8 cellular contexts compared by ENCODE assay signal in genomic region chr10:7410306-7410799, GRCh38. TPM values are rescaled to one million over a fixed set of nuclear protein-coding genes. Genes with fewer than 3 reads are reported as not detected.
DNase-seq lines count a peak whose midpoint lies in the region; ATAC-seq and TF ChIP-seq lines count a peak whose summit lies in the region.

No MANE protein-coding gene starts in this region.

- intact Hi-C loops in activated T-helper 2 cell treated with anti-CD3 and anti-CD28 coated beads, Interferon-gamma antibody, Interleukin-2, Interleukin-4, amounts not matched to agents 10 μg/mL and 5 μg/mL and 100 μg/mL, durations not matched to agents 14 hours and 24 hours and 36 hours (cut with micrococcal nuclease): loop anchor here (10.0 kb wide), 1 partner anchor 576 kb away; no protein-coding TSS in a partner anchor
- intact Hi-C loops in head of caudate nucleus (cut with DNase I): loop anchor here (5.0 kb wide), 1 partner anchor 493 kb away; no protein-coding TSS in a partner anchor
- intact Hi-C loops in prostate gland (cut with DNase I): loop anchor here (5.0 to 10.0 kb wide), 3 partner anchors 288 to 736 kb away; no protein-coding TSS in a partner anchor

- peak overlapping the region; percentile 90 for H3K9ac ChIP-seq in KMS-11

- WGBS in prostate gland: under 1% methylated on average over 34 of the region's 35 CpGs

- DNase-seq in activated T-helper 2 cell treated with anti-CD3 and anti-CD28 coated beads, Interferon-gamma antibody, Interleukin-2, Interleukin-4, amounts not matched to agents 10 μg/mL and 5 μg/mL and 100 μg/mL, durations not matched to agents 14 hours and 24 hours and 36 hours (ENCODE audit: low spot score): peak; percentile 13
- peak in 36 of 42 donors; percentile 15 to 68 (median 39) for DNase-seq in head of caudate nucleus
- DNase-seq in prostate gland (ENCODE audit: low spot score): no peak
- DNase-seq in effector CD4-positive, alpha-beta T cell: no peak

- peak overlapping the region; percentile 61 for H3K4me2 ChIP-seq in KMS-11

- peaks cover 9% of the 10 kb centered on the region for H3K36me3 Mint-ChIP-seq in activated T-helper 2 cell treated with anti-CD3 and anti-CD28 coated beads, Interferon-gamma antibody, Interleukin-2, Interleukin-4, amounts not matched to agents 10 μg/mL and 5 μg/mL and 100 μg/mL, durations not matched to agents 14 hours and 24 hours and 36 hours (ENCODE audit: low read depth)

- H3K4me3 ChIP-seq in KMS-11 (IDR thresholded peaks at IDR 0.05; ENCODE audit: insufficient read depth, low read depth, low read length) (no peak overlapping the region), prostate gland (peak overlapping the region; percentile 64 to 77)

- H3K4me3 Mint-ChIP-seq in activated T-helper 2 cell treated with anti-CD3 and anti-CD28 coated beads, Interferon-gamma antibody, Interleukin-2, Interleukin-4, amounts not matched to agents 10 μg/mL and 5 μg/mL and 100 μg/mL, durations not matched to agents 14 hours and 24 hours and 36 hours (ENCODE audit: low read depth): peak overlapping the region; percentile 97

- no peak for TF ChIP-seq POLR2A in prostate gland (IDR thresholded peaks at IDR 0.05)

- ATAC-seq in HG03354 (IDR thresholded peaks at IDR 0.05; ENCODE audit: poor library complexity, severe bottlenecking, unreplicated experiment) (no peak), GM18502 (IDR thresholded peaks at IDR 0.05; ENCODE audit: poor library complexity, unreplicated experiment) (no peak)

- H3K4me1 ChIP-seq in KMS-11 (ENCODE audit: low read depth, poor library complexity, severe bottlenecking) (peaks cover 22% of the 10 kb centered on the region), prostate gland (replicated peaks) (no peaks in the 10 kb centered on the region)

- no peaks in the 10 kb centered on the region for H3K9me3 Mint-ChIP-seq in activated T-helper 2 cell treated with anti-CD3 and anti-CD28 coated beads, Interferon-gamma antibody, Interleukin-2, Interleukin-4, amounts not matched to agents 10 μg/mL and 5 μg/mL and 100 μg/mL, durations not matched to agents 14 hours and 24 hours and 36 hours

- H3K27me3 ChIP-seq in KMS-11 (ENCODE audit: insufficient read depth, low read depth) (no peaks in the 10 kb centered on the region), prostate gland (replicated peaks; ENCODE audit: insufficient read depth) (no peaks in the 10 kb centered on the region)

- H3K79me2 ChIP-seq in KMS-11 (ENCODE audit: insufficient read depth, low read depth): peaks cover 59% of the 10 kb centered on the region

- no peaks in the 10 kb centered on the region for H3K9me3 ChIP-seq in prostate gland

- no peaks in the 10 kb centered on the region for H3K36me3 ChIP-seq in KMS-11 (ENCODE audit: insufficient read depth)
- H3K36me3 ChIP-seq in prostate gland: no peaks in the 10 kb centered on the region

- H3K4me1 Mint-ChIP-seq in activated T-helper 2 cell treated with anti-CD3 and anti-CD28 coated beads, Interferon-gamma antibody, Interleukin-2, Interleukin-4, amounts not matched to agents 10 μg/mL and 5 μg/mL and 100 μg/mL, durations not matched to agents 14 hours and 24 hours and 36 hours (ENCODE audit: low read depth): peaks cover 44% of the 10 kb centered on the region

- H2AFZ ChIP-seq in KMS-11 (ENCODE audit: low read depth): peak overlapping the region; percentile 99

- H4K20me1 ChIP-seq in KMS-11 (ENCODE audit: insufficient read depth): peaks cover 11% of the 10 kb centered on the region

- peaks cover 23% of the 10 kb centered on the region for H3K27me3 Mint-ChIP-seq in activated T-helper 2 cell treated with anti-CD3 and anti-CD28 coated beads, Interferon-gamma antibody, Interleukin-2, Interleukin-4, amounts not matched to agents 10 μg/mL and 5 μg/mL and 100 μg/mL, durations not matched to agents 14 hours and 24 hours and 36 hours (ENCODE audit: low read depth)

- peak overlapping the region; percentile 9; the same call in 1 of the 2 replicates for H3K27ac ChIP-seq in C4-2B
- peak overlapping the region; percentile 88 for H3K27ac ChIP-seq in KMS-11
- peak overlapping the region; percentile 75 to 90 for H3K27ac ChIP-seq in prostate gland

- TF ChIP-seq CTCF in C4-2B (conservative IDR thresholded peaks at IDR 0.05) (no peak), KMS-11 (conservative IDR thresholded peaks at IDR 0.05; ENCODE audit: low read depth, low read length) (no peak), prostate gland (IDR thresholded peaks at IDR 0.05) (no peak)

- peak overlapping the region; percentile 89 for H3K27ac Mint-ChIP-seq in activated T-helper 2 cell treated with anti-CD3 and anti-CD28 coated beads, Interferon-gamma antibody, Interleukin-2, Interleukin-4, amounts not matched to agents 10 μg/mL and 5 μg/mL and 100 μg/mL, durations not matched to agents 14 hours and 24 hours and 36 hours

RNA-seq across cellular contexts. Expression of gene SFMBT2, which starts 0.5 kb away (rescaled TPM):
- 27.6 and 27.7 TPM in 2 replicates for total RNA-seq in activated T-helper 2 cell treated with anti-CD3 and anti-CD28 coated beads, Interferon-gamma antibody, Interleukin-2, Interleukin-4, amounts not matched to agents 10 μg/mL and 5 μg/mL and 100 μg/mL, durations not matched to agents 14 hours and 24 hours and 36 hours
- 10 to 100 TPM; 12.2 to 18.5 TPM for total RNA-seq in prostate gland

Comparison
In these comparisons a context has a peak if more than half of its experiments do, and no peak if none do; other contexts are left out.
1. H3K27ac ChIP-seq: peak in every context shown above with its lines; median percentile 88 in KMS-11; 82 in prostate gland; 9 in C4-2B.
2. DNase-seq: peak in activated T-helper 2 cell treated with anti-CD3 and anti-CD28 coated beads, Interferon-gamma antibody, Interleukin-2, Interleukin-4, amounts not matched to agents 10 μg/mL and 5 μg/mL and 100 μg/mL, durations not matched to agents 14 hours and 24 hours and 36 hours (single experiment) and head of caudate nucleus (36 of 42); none in prostate gland (single experiment) and effector CD4-positive, alpha-beta T cell (single experiment).